In genomic region chr18:74898965-74899364, GRCh38 we compare ENCODE assay signal across 11 cellular contexts.
DNase-seq lines count a peak whose midpoint lies in the region; ATAC-seq and TF ChIP-seq lines count a peak whose summit lies in the region.
"Had no signal": no experiment of that assay in that cellular context is flagged by ENCODE, and none has a peak within 500 bp of the region (broad histone marks: within the 10 kb centered on the region; RNA-seq: fewer than 3 reads in every experiment).

No MANE protein-coding gene starts in this region.

- POLR2A ChIA-PET in Caco-2 (lab: Charles Lee), result no interaction called here
- POLR2A ChIA-PET in CD4-positive, alpha-beta memory T cell (lab: Charles Lee; ENCODE audit: partially characterized antibody), result no interaction called here

- DNase-seq in GDM1 (lab: John Stamatoyannopoulos, UW) (peak; percentile 10), NCI-H2107 treated with DMSO at 0.1 percent for 48 hours (lab: John Stamatoyannopoulos, UW; ENCODE audit: unreplicated experiment) (peak; percentile 90), sciatic nerve (ENCODE audit: low spot score) (no peak), natural killer cell (no peak), Caco-2 (no peak)
- no peak for DNase-seq in central memory CD8-positive, alpha-beta T cell (ENCODE audit: low spot score in 2 of 2)
- DNase-seq in CD4-positive, alpha-beta memory T cell, result no peak
- DNase-seq: central memory CD4-positive, alpha-beta T cell; SIG-M5 had no signal

- H3K4me3 ChIP-seq in Caco-2 (ENCODE audit: low read depth, low read length), result no peak overlapping the region
- H3K4me3 ChIP-seq in CD4-positive, alpha-beta memory T cell (ENCODE audit: low read length in 2 of 2), result no peak overlapping the region
- H3K4me3 ChIP-seq: ovary had no signal

- H3K27ac ChIP-seq in CD4-positive, alpha-beta memory T cell (ENCODE audit: low read depth, low read length), result no peak overlapping the region
- H3K27ac ChIP-seq: ovary had no signal

- H3K36me3 Mint-ChIP-seq in central memory CD8-positive, alpha-beta T cell (ENCODE audit: insufficient read depth), result no peaks in the 10 kb centered on the region
- no peaks in the 10 kb centered on the region for H3K36me3 Mint-ChIP-seq in natural killer cell
- no peaks in the 10 kb centered on the region for H3K36me3 Mint-ChIP-seq in Caco-2 (ENCODE audit: insufficient read depth, unreplicated experiment)
- H3K36me3 Mint-ChIP-seq in CD4-positive, alpha-beta memory T cell, result peaks cover 5 to 25% of the 10 kb centered on the region in 2 donors

- intact Hi-C loops in sciatic nerve (cut with DNase I) (no loop called here), natural killer cell (cut with micrococcal nuclease) (no loop called here), Caco-2 (cut with micrococcal nuclease; ENCODE audit: unreplicated experiment) (loop anchor here (5.0 to 10.0 kb wide), 2 partner anchors 63 to 244 kb away; no protein-coding TSS in a partner anchor)
- intact Hi-C loops in CD4-positive, alpha-beta memory T cell (cut with micrococcal nuclease), result loop anchor here (5.0 to 10.0 kb wide), 2 partner anchors 244 to 273 kb away; no protein-coding TSS in a partner anchor

- CTCF ChIA-PET in Caco-2 (lab: Charles Lee), result no interaction called here
- CTCF ChIA-PET in CD4-positive, alpha-beta memory T cell (lab: Charles Lee; ENCODE audit: partially characterized antibody), result no interaction called here

- H3K36me3 ChIP-seq in Caco-2 (ENCODE audit: control insufficient read depth, insufficient read depth, low read length), result no peaks in the 10 kb centered on the region
- no peaks in the 10 kb centered on the region for H3K36me3 ChIP-seq in CD4-positive, alpha-beta memory T cell (ENCODE audit: insufficient read depth, low read length)
- H3K36me3 ChIP-seq: ovary had no signal

- peaks cover 20% of the 10 kb centered on the region for H3K4me1 Mint-ChIP-seq in central memory CD8-positive, alpha-beta T cell
- H3K4me1 Mint-ChIP-seq in natural killer cell (peaks cover 18% of the 10 kb centered on the region in 2 donors), Caco-2 (ENCODE audit: low read depth, unreplicated experiment) (no peaks in the 10 kb centered on the region)
- H3K4me1 Mint-ChIP-seq in CD4-positive, alpha-beta memory T cell, result peaks cover 4 to 13% (median 7%) of the 10 kb centered on the region in 4 donors

- H3K9me3 Mint-ChIP-seq in central memory CD8-positive, alpha-beta T cell, result no peaks in the 10 kb centered on the region
- H3K9me3 Mint-ChIP-seq in natural killer cell (no peaks in the 10 kb centered on the region), Caco-2 (ENCODE audit: unreplicated experiment) (no peaks in the 10 kb centered on the region)
- H3K9me3 Mint-ChIP-seq in CD4-positive, alpha-beta memory T cell, result no peaks in the 10 kb centered on the region

- ATAC-seq in central memory CD8-positive, alpha-beta T cell (replicated peaks; ENCODE audit: extremely low read depth, poor library complexity, severe bottlenecking), result no peak
- ATAC-seq in sciatic nerve, result peak; percentile 70
- ATAC-seq in natural killer cell, result no peak
- ATAC-seq in HG02798 (IDR thresholded peaks at IDR 0.05; ENCODE audit: poor library complexity, unreplicated experiment), result no peak

- no peaks in the 10 kb centered on the region for H3K27me3 ChIP-seq in Caco-2 (replicated peaks; ENCODE audit: control insufficient read depth, insufficient read depth, low read length)
- no peaks in the 10 kb centered on the region for H3K27me3 ChIP-seq in CD4-positive, alpha-beta memory T cell (ENCODE audit: insufficient read depth, low read length)
- H3K27me3 ChIP-seq: ovary had no signal

- H3K27ac Mint-ChIP-seq in central memory CD8-positive, alpha-beta T cell (ENCODE audit: low read depth), result peak overlapping the region; percentile 3
- no peak overlapping the region for H3K27ac Mint-ChIP-seq in natural killer cell
- H3K27ac Mint-ChIP-seq in Caco-2 (ENCODE audit: unreplicated experiment), result no peak overlapping the region
- peak overlapping the region in 2 of 7 donors; percentile 11 to 20 for H3K27ac Mint-ChIP-seq in CD4-positive, alpha-beta memory T cell

- no peaks in the 10 kb centered on the region for H3K9me3 ChIP-seq in Caco-2
- H3K9me3 ChIP-seq in CD4-positive, alpha-beta memory T cell (ENCODE audit: control insufficient read depth in 1 of 2, low read length in 2 of 2), result no peaks in the 10 kb centered on the region
- H3K9me3 ChIP-seq: ovary had no signal

- no peaks in the 10 kb centered on the region for H3K4me1 ChIP-seq in Caco-2
- no peaks in the 10 kb centered on the region for H3K4me1 ChIP-seq in CD4-positive, alpha-beta memory T cell (ENCODE audit: insufficient read depth, low read length)

- no peaks in the 10 kb centered on the region for H3K27me3 Mint-ChIP-seq in central memory CD8-positive, alpha-beta T cell
- H3K27me3 Mint-ChIP-seq in natural killer cell (ENCODE audit: low read depth in 2 of 2) (no peaks in the 10 kb centered on the region), Caco-2 (ENCODE audit: insufficient read depth, unreplicated experiment) (no peaks in the 10 kb centered on the region)
- no peaks in the 10 kb centered on the region for H3K27me3 Mint-ChIP-seq in CD4-positive, alpha-beta memory T cell

- no TSS peak for BruUV-seq in Caco-2 (replicated peaks; lab: Mats Ljungman, UMichigan)

- TF ChIP-seq CTCF in natural killer cell (IDR thresholded peaks at IDR 0.05) (no peak), Caco-2 (IDR thresholded peaks at IDR 0.05; ENCODE audit: insufficient read depth in 1 of 2, low read depth in 1 of 2, low read length in 1 of 2, severe bottlenecking in 1 of 2, unreplicated experiment in 1 of 2) (no peak)

- no peak overlapping the region for H3K4me3 Mint-ChIP-seq in central memory CD8-positive, alpha-beta T cell
- H3K4me3 Mint-ChIP-seq in natural killer cell (no peak overlapping the region), Caco-2 (ENCODE audit: unreplicated experiment) (no peak overlapping the region)
- H3K4me3 Mint-ChIP-seq in CD4-positive, alpha-beta memory T cell, result no peak overlapping the region

Comparison
In these comparisons a context has a peak if more than half of its experiments do, and no peak if none do; other contexts are left out.
1. DNase-seq: peak in GDM1 (single experiment) and NCI-H2107 treated with DMSO at 0.1 percent for 48 hours (single experiment); none in central memory CD8-positive, alpha-beta T cell (0 of 2), sciatic nerve (single experiment), natural killer cell (single experiment), Caco-2 (0 of 2) and CD4-positive, alpha-beta memory T cell (0 of 5).
2. intact Hi-C loops: an anchor here in Caco-2 (5.0 to 10.0 kb wide) and CD4-positive, alpha-beta memory T cell (5.0 to 10.0 kb wide); none called in sciatic nerve and natural killer cell.